9 cellular contexts compared by ENCODE assay signal in the genomic region with DNA sequence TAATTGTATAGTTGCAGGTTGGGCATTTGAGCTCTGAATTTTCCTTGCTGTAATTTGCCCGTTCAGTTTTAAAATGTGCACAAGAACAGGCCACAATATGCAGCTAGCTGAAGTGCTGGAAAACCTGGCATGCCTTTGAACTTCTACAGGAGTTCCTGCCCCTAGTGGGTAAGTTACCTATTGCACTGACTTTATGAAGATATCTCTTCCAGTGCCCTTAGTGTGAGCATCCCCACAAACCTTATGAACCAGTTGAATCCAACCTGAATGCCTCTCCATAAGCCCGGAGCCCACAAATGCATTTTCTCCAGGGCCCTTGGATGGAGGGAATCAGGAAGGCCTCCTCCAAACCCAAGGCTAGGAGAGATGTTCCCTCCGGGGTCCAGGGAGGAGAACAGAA.
DNase-seq lines count a peak whose midpoint lies in the region; ATAC-seq and TF ChIP-seq lines count a peak whose summit lies in the region.
"Had no signal": no experiment of that assay in that cellular context is flagged by ENCODE, and none has a peak within 500 bp of the region (broad histone marks: within the 10 kb centered on the region; RNA-seq: fewer than 3 reads in every experiment).

No MANE protein-coding gene starts in this region.

- H3K36me3 ChIP-seq in ACC112 (ENCODE audit: insufficient read depth, low read length) (no peaks in the 10 kb centered on the region), Panc1 (ENCODE audit: control insufficient read depth, insufficient read depth, low read length) (no peaks in the 10 kb centered on the region), uterus (no peaks in the 10 kb centered on the region)

- H3K27ac ChIP-seq in ACC112 (ENCODE audit: low read depth, low read length) (peak overlapping the region; percentile 76; the same call in 1 of the 2 replicates), Panc1 (ENCODE audit: low read length) (no peak overlapping the region), uterus (no peak overlapping the region)

- ATAC-seq in GM18907 (IDR thresholded peaks at IDR 0.05; ENCODE audit: unreplicated experiment), result peak; percentile 39
- peak; percentile 72; the same call in 1 of the 2 replicates for ATAC-seq in Panc1
- no peak for ATAC-seq in HG02981 (IDR thresholded peaks at IDR 0.05; ENCODE audit: unreplicated experiment)
- no peak for ATAC-seq in GM19397 (IDR thresholded peaks at IDR 0.05; ENCODE audit: unreplicated experiment)

- no peak overlapping the region for H2AFZ ChIP-seq in ACC112 (ENCODE audit: low read length, unreplicated experiment)

- no TSS peak for BruUV-seq in Panc1 (replicated peaks; lab: Mats Ljungman, UMichigan)

- CTCF ChIA-PET in Panc1 (lab: Charles Lee), result interaction anchor here (0.5 to 0.7 kb wide), 3 partner anchors 189 to 285 kb away, joined by 3 to 9 read pairs (median 3); no protein-coding TSS in a partner anchor

- H3K4me1 ChIP-seq in ACC112 (ENCODE audit: control insufficient read depth, insufficient read depth, low read length, unreplicated experiment) (peaks cover 34% of the 10 kb centered on the region), Panc1 (ENCODE audit: control insufficient read depth, insufficient read depth, low read length) (peaks cover 6% of the 10 kb centered on the region), uterus (no peaks in the 10 kb centered on the region)

- no peak for TF ChIP-seq POLR2A in uterus (IDR thresholded peaks at IDR 0.05)

- no peak overlapping the region for H3K4me3 ChIP-seq in ACC112 (ENCODE audit: low read depth, low read length)
- H3K4me3 ChIP-seq in Panc1 (ENCODE audit: low read depth in 2 of 2, low read length in 2 of 2), result no peak overlapping the region
- H3K4me3 ChIP-seq in fibroblast of mammary gland (ENCODE audit: control insufficient read depth, low read depth, low read length), result no peak overlapping the region
- H3K4me3 ChIP-seq in uterus, result no peak overlapping the region

- H3K9me3 ChIP-seq in Panc1 (ENCODE audit: control insufficient read depth, insufficient read depth, low read depth, low read length) (no peaks in the 10 kb centered on the region), uterus (no peaks in the 10 kb centered on the region)

- DNase-seq in Panc1 (ENCODE audit: low read depth, low spot score), result no peak
- DNase-seq in fibroblast of mammary gland (ENCODE audit: low read depth), result peak; percentile 28
- DNase-seq in Ammon's horn (ENCODE audit: low spot score), result no peak
- no peak for DNase-seq in uterus
- DNase-seq: KG1 had no signal

- no peaks in the 10 kb centered on the region for H3K79me2 ChIP-seq in ACC112 (ENCODE audit: control insufficient read depth, insufficient read depth, low read length, unreplicated experiment)

- H3K27me3 ChIP-seq in ACC112 (ENCODE audit: insufficient read depth, low read length), result no peaks in the 10 kb centered on the region
- no peaks in the 10 kb centered on the region for H3K27me3 ChIP-seq in Panc1 (ENCODE audit: control insufficient read depth, insufficient read depth, low read length)
- no peaks in the 10 kb centered on the region for H3K27me3 ChIP-seq in uterus

- intact Hi-C loops in Panc1 (cut with micrococcal nuclease; ENCODE audit: unreplicated experiment) (no loop called here), uterus (cut with DNase I; ENCODE audit: low total_unique reads) (no loop called here)

- POLR2A ChIA-PET in Panc1 (lab: Charles Lee), result interaction anchor here (0.6 kb wide), 1 partner anchor 1792 kb away, joined by 4 read pairs; no protein-coding TSS in a partner anchor

- in situ Hi-C loops in Panc1 (cut with HindIII; ENCODE audit: low pct_unique_long_range_greater_than_20kb, low sequenced_read_pairs), result no loop called here

- TF ChIP-seq CTCF in Panc1 (IDR thresholded peaks at IDR 0.05) (peak; percentile 64), fibroblast of mammary gland (conservative IDR thresholded peaks at IDR 0.05; ENCODE audit: control insufficient read depth, insufficient read depth, low read depth, low read length) (peak; percentile 40), uterus (IDR thresholded peaks at IDR 0.05) (no peak)

Comparison
In these comparisons a context has a peak if more than half of its experiments do, and no peak if none do; other contexts are left out.
1. ATAC-seq: peak in GM18907 (single experiment) and Panc1 (single experiment); none in HG02981 (single experiment) and GM19397 (single experiment).
2. CTCF ChIP-seq: peak in Panc1 (single experiment) and fibroblast of mammary gland (single experiment); none in uterus (0 of 4).